In the genomic region with DNA sequence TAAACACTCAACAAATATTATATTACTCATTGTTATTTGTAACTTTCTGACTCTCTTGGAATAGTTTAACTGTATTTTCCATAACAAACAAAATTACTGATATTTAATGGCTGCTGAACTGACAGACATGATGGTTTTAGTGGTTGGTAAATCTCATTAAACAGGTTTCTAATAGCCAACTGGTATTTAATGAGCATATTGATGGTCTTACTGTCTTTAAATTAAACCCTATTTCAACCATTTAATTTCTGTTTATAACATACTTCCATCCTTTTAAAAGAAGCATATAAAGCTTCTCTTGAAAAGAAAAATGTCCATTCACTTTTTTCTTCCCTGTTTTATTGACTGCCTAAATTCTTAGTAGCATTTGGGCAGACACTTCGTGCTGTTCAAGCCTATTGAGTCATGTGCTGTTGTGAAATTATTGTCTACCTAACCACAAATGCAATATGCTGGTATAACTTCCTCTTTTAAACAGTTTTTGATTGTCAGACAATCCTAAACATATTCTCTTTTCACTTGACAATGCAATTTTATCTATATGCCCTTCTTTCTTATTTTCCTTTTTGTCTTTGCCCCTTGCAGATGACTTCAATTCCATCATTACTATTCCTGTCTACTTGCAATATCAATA, we compare ENCODE assay signal across 10 cellular contexts.
DNase-seq lines count a peak whose midpoint lies in the region; ATAC-seq lines count a peak whose summit lies in the region.
"Had no signal": no experiment of that assay in that cellular context is flagged by ENCODE, and none has a peak within 500 bp of the region (broad histone marks: within the 10 kb centered on the region; RNA-seq: fewer than 3 reads in every experiment).

No MANE protein-coding gene starts in this region.

- H3K9ac ChIP-seq in mesenchymal stem cell (ENCODE audit: low read length): no peak overlapping the region
- H3K9ac ChIP-seq: neural progenitor cell had no signal

- no peaks in the 10 kb centered on the region for H3K9me3 ChIP-seq in mesenchymal stem cell (ENCODE audit: control insufficient read depth, low read length)

- no peak overlapping the region for H3K27ac Mint-ChIP-seq in immature natural killer cell
- no peak overlapping the region for H3K27ac Mint-ChIP-seq in T-cell
- H3K27ac Mint-ChIP-seq: activated naive CD4-positive, alpha-beta T cell treated with anti-CD3 and anti-CD28 coated beads, Interleukin-2, amount 50 U/mL, for 24 hours; neural progenitor cell had no signal

- no peak overlapping the region for H2BK12ac ChIP-seq in mesenchymal stem cell (ENCODE audit: low read length in 2 of 2)

- peaks cover 0 to 9% (median 1%) of the 10 kb centered on the region in 6 donors for H3K9me3 Mint-ChIP-seq in immature natural killer cell
- no peaks in the 10 kb centered on the region for H3K9me3 Mint-ChIP-seq in T-cell
- H3K9me3 Mint-ChIP-seq: activated naive CD4-positive, alpha-beta T cell treated with anti-CD3 and anti-CD28 coated beads, Interleukin-2, amount 50 U/mL, for 24 hours had no signal

- no peak overlapping the region for H2BK15ac ChIP-seq in mesenchymal stem cell (ENCODE audit: low read depth, poor library complexity, severe bottlenecking)

- H3K4me1 ChIP-seq in mesenchymal stem cell (ENCODE audit: control insufficient read depth, insufficient read depth, low read depth, low read length): peaks cover 5% of the 10 kb centered on the region
- H3K4me1 ChIP-seq: neural progenitor cell had no signal

- POLR2A ChIA-PET in T-cell (lab: Charles Lee): interaction anchor here in 1 of 2 donors (0.6 kb wide), 1 partner anchor 102 kb away, joined by 6 read pairs; no protein-coding TSS in a partner anchor

- no peaks in the 10 kb centered on the region for H3K79me1 ChIP-seq in mesenchymal stem cell (replicated peaks; ENCODE audit: low read length, poor library complexity, severe bottlenecking)

- DNase-seq in NOMO-1 treated with DMSO at 0.1 percent for 48 hours (lab: John Stamatoyannopoulos, UW; ENCODE audit: unreplicated experiment) (peak; percentile 95), mesenchymal stem cell (peak; percentile 70), immature natural killer cell (no peak), cortex of kidney (lab: John Stamatoyannopoulos, UW) (no peak), T-cell (no peak), NCI-H1048 (lab: John Stamatoyannopoulos, UW) (no peak)

- no peak overlapping the region for H3K14ac ChIP-seq in mesenchymal stem cell (ENCODE audit: low read length in 2 of 2)

- no peaks in the 10 kb centered on the region for H3K36me3 Mint-ChIP-seq in immature natural killer cell
- H3K36me3 Mint-ChIP-seq in T-cell: no peaks in the 10 kb centered on the region
- H3K36me3 Mint-ChIP-seq: activated naive CD4-positive, alpha-beta T cell treated with anti-CD3 and anti-CD28 coated beads, Interleukin-2, amount 50 U/mL, for 24 hours had no signal

- H4K91ac ChIP-seq in mesenchymal stem cell (ENCODE audit: low read length): no peak overlapping the region

- no peaks in the 10 kb centered on the region for H3K36me3 ChIP-seq in mesenchymal stem cell (ENCODE audit: control insufficient read depth in 1 of 2, insufficient read depth in 2 of 2, low read depth in 1 of 2, low read length in 2 of 2)
- H3K36me3 ChIP-seq: neural progenitor cell had no signal

- no peak overlapping the region for H3K4ac ChIP-seq in mesenchymal stem cell (ENCODE audit: low read depth in 1 of 2, low read length in 2 of 2)

- no peak overlapping the region for H3K27ac ChIP-seq in mesenchymal stem cell (ENCODE audit: low read length, poor library complexity, severe bottlenecking)
- H3K27ac ChIP-seq: neural progenitor cell had no signal

- peaks cover 0 to 2% (median 0%) of the 10 kb centered on the region in 3 donors for H3K27me3 Mint-ChIP-seq in immature natural killer cell (ENCODE audit: low read depth in 3 of 3)
- no peaks in the 10 kb centered on the region for H3K27me3 Mint-ChIP-seq in T-cell
- H3K27me3 Mint-ChIP-seq: activated naive CD4-positive, alpha-beta T cell treated with anti-CD3 and anti-CD28 coated beads, Interleukin-2, amount 50 U/mL, for 24 hours had no signal

- no peak overlapping the region for H2BK5ac ChIP-seq in mesenchymal stem cell (ENCODE audit: low read depth, low read length, poor library complexity, severe bottlenecking)

- H2AK5ac ChIP-seq in mesenchymal stem cell (ENCODE audit: low read length, severe bottlenecking): no peak overlapping the region

- H2AFZ ChIP-seq in mesenchymal stem cell (ENCODE audit: low read depth, low read length): no peak overlapping the region

- H3K4me3 Mint-ChIP-seq in immature natural killer cell (no peak overlapping the region), T-cell (no peak overlapping the region)
- H3K4me3 Mint-ChIP-seq: activated naive CD4-positive, alpha-beta T cell treated with anti-CD3 and anti-CD28 coated beads, Interleukin-2, amount 50 U/mL, for 24 hours; neural progenitor cell had no signal

- WGBS in mesenchymal stem cell: 20% methylated on average over 1 of the region's 1 CpG

- no peak overlapping the region for H3K4me2 ChIP-seq in mesenchymal stem cell (ENCODE audit: low read length, poor library complexity, severe bottlenecking)
- H3K4me2 ChIP-seq: neural progenitor cell had no signal

- H4K8ac ChIP-seq in mesenchymal stem cell (ENCODE audit: low read length): no peak overlapping the region

- CTCF ChIA-PET in T-cell (lab: Charles Lee): no interaction called here

- H3K4me1 Mint-ChIP-seq in immature natural killer cell: no peaks in the 10 kb centered on the region
- H3K4me1 Mint-ChIP-seq in T-cell: no peaks in the 10 kb centered on the region
- H3K4me1 Mint-ChIP-seq: activated naive CD4-positive, alpha-beta T cell treated with anti-CD3 and anti-CD28 coated beads, Interleukin-2, amount 50 U/mL, for 24 hours had no signal

- no peak overlapping the region for H3K4me3 ChIP-seq in mesenchymal stem cell (ENCODE audit: insufficient read depth in 1 of 2, low read depth in 1 of 2, low read length in 2 of 2)
- H3K4me3 ChIP-seq: neural progenitor cell had no signal

- no peak overlapping the region for H3K23ac ChIP-seq in mesenchymal stem cell (ENCODE audit: low read length in 2 of 2)

- H2BK120ac ChIP-seq in mesenchymal stem cell (ENCODE audit: low read depth, low read length): no peak overlapping the region

- ATAC-seq in GM18519 (IDR thresholded peaks at IDR 0.05; ENCODE audit: low FRiP score, unreplicated experiment) (peak; percentile 77), HG02852 (IDR thresholded peaks at IDR 0.05; ENCODE audit: unreplicated experiment) (peak; percentile 68), T-cell (replicated peaks in 1 of 4) (no peak)

- H3K27me3 ChIP-seq in mesenchymal stem cell (ENCODE audit: control insufficient read depth in 1 of 2, insufficient read depth in 1 of 2, low read length in 2 of 2): no peaks in the 10 kb centered on the region

- no peak overlapping the region for H3K18ac ChIP-seq in mesenchymal stem cell (ENCODE audit: low read depth in 1 of 2, low read length in 2 of 2)

Comparison
In these comparisons a context has a peak if more than half of its experiments do, and no peak if none do; other contexts are left out.
1. ATAC-seq: peak in GM18519 (single experiment) and HG02852 (single experiment); none in T-cell (0 of 4).
2. DNase-seq: peak in NOMO-1 treated with DMSO at 0.1 percent for 48 hours (single experiment) and mesenchymal stem cell (single experiment); none in immature natural killer cell (0 of 3), cortex of kidney (single experiment), T-cell (0 of 34) and NCI-H1048 (single experiment).